ENCODE assay signal across 13 cellular contexts in the genomic region with DNA sequence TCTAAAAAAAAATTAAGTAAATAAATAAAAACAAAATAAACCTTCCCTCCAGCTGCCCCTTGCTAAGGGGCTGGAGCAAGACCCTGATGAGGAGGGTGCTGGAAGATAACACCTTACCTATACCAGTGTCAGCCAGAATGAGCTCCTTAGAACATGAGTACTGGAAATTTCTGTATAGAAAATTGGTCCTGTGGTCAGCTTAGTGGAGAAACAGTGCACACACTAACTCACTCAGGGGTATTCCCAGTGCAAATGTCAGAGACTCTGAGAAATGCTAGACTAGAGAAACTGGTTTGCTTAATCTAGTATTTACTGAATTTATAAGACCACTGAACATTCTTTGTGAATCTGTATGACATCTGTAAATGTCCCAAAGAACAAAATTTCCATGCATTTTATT.
DNase-seq lines count a peak whose midpoint lies in the region; ATAC-seq and TF ChIP-seq lines count a peak whose summit lies in the region.
"Had no signal": no experiment of that assay in that cellular context is flagged by ENCODE, and none has a peak within 500 bp of the region (broad histone marks: within the 10 kb centered on the region; RNA-seq: fewer than 3 reads in every experiment).

No MANE protein-coding gene starts in this region.

- H2AFZ ChIP-seq in mesenchymal stem cell (ENCODE audit: low read depth, low read length) = no peak overlapping the region

- no peak overlapping the region for H2AK5ac ChIP-seq in mesenchymal stem cell (ENCODE audit: low read length, severe bottlenecking)

- H2BK120ac ChIP-seq in mesenchymal stem cell (ENCODE audit: low read depth, low read length) = no peak overlapping the region

- H3K4me3 ChIP-seq in mesenchymal stem cell (ENCODE audit: insufficient read depth in 1 of 2, low read depth in 1 of 2, low read length in 2 of 2) (no peak overlapping the region), brain microvascular endothelial cell (ENCODE audit: low read depth, low read length) (no peak overlapping the region)
- H3K4me3 ChIP-seq: psoas muscle, thyroid gland had no signal

- H3K14ac ChIP-seq in mesenchymal stem cell (ENCODE audit: low read length in 2 of 2) = no peak overlapping the region

- H3K9ac ChIP-seq in mesenchymal stem cell (ENCODE audit: low read length) = no peak overlapping the region

- no peak for DNase-seq in mesenchymal stem cell
- no peak for DNase-seq in NCI-H2081 treated with DMSO at 0.1 percent for 48 hours (lab: John Stamatoyannopoulos, UW)
- DNase-seq in substantia nigra (lab: John Stamatoyannopoulos, UW) = no peak
- DNase-seq in DMS79 (lab: John Stamatoyannopoulos, UW) = no peak
- DNase-seq in brain microvascular endothelial cell = no peak
- DNase-seq: aorta, NCI-H2029, psoas muscle, T-helper 9 cell, thyroid gland had no signal

- ATAC-seq in GM21723 (IDR thresholded peaks at IDR 0.05; ENCODE audit: unreplicated experiment) (peak; percentile 64), HG03108 (IDR thresholded peaks at IDR 0.05; ENCODE audit: unreplicated experiment) (peak; percentile 50)
- ATAC-seq: psoas muscle had no signal

- no peak overlapping the region for H2BK15ac ChIP-seq in mesenchymal stem cell (ENCODE audit: low read depth, poor library complexity, severe bottlenecking)

- no peak overlapping the region for H3K4me2 ChIP-seq in mesenchymal stem cell (ENCODE audit: low read length, poor library complexity, severe bottlenecking)

- H4K91ac ChIP-seq in mesenchymal stem cell (ENCODE audit: low read length) = no peak overlapping the region

- peak overlapping the region; percentile 4 for H2BK5ac ChIP-seq in mesenchymal stem cell (ENCODE audit: low read depth, low read length, poor library complexity, severe bottlenecking)

- peak overlapping the region; percentile 83 for H3K27ac ChIP-seq in mesenchymal stem cell (ENCODE audit: low read length, poor library complexity, severe bottlenecking)
- no peak overlapping the region for H3K27ac ChIP-seq in substantia nigra (ENCODE audit: low read depth, low read length, poor library complexity, severe bottlenecking)
- no peak overlapping the region for H3K27ac ChIP-seq in brain microvascular endothelial cell
- H3K27ac ChIP-seq: psoas muscle, thyroid gland had no signal

- H2BK12ac ChIP-seq in mesenchymal stem cell (ENCODE audit: low read length in 2 of 2) = no peak overlapping the region

- TF ChIP-seq POLR2A in GM19099 (IDR thresholded peaks at IDR 0.05; ENCODE audit: extremely low read depth, insufficient read length, low read depth) = peak; percentile 53

- H3K36me3 ChIP-seq in mesenchymal stem cell (ENCODE audit: control insufficient read depth in 1 of 2, insufficient read depth in 2 of 2, low read depth in 1 of 2, low read length in 2 of 2) (no peaks in the 10 kb centered on the region), brain microvascular endothelial cell (replicated peaks) (no peaks in the 10 kb centered on the region)
- H3K36me3 ChIP-seq: thyroid gland had no signal

- peaks cover 6% of the 10 kb centered on the region for H3K4me1 ChIP-seq in mesenchymal stem cell (ENCODE audit: control insufficient read depth, insufficient read depth, low read depth, low read length)

- H3K27me3 ChIP-seq in mesenchymal stem cell (ENCODE audit: control insufficient read depth in 1 of 2, insufficient read depth in 1 of 2, low read length in 2 of 2) (no peaks in the 10 kb centered on the region), brain microvascular endothelial cell (replicated peaks) (no peaks in the 10 kb centered on the region)
- H3K27me3 ChIP-seq: thyroid gland had no signal

- no peak overlapping the region for H3K4ac ChIP-seq in mesenchymal stem cell (ENCODE audit: low read depth in 1 of 2, low read length in 2 of 2)

- H4K8ac ChIP-seq in mesenchymal stem cell (ENCODE audit: low read length) = no peak overlapping the region

- in situ Hi-C loops in brain microvascular endothelial cell (cut with HindIII; ENCODE audit: low pct_ligation_motif_present, low sequenced_read_pairs) = no loop called here

- TF ChIP-seq CTCF in brain microvascular endothelial cell (IDR thresholded peaks at IDR 0.05; ENCODE audit: low read depth, low read length, missing control alignments) = no peak

- no peak overlapping the region for H3K18ac ChIP-seq in mesenchymal stem cell (ENCODE audit: low read depth in 1 of 2, low read length in 2 of 2)

- H3K79me1 ChIP-seq in mesenchymal stem cell (replicated peaks; ENCODE audit: low read length, poor library complexity, severe bottlenecking) = no peaks in the 10 kb centered on the region

- H3K9me3 ChIP-seq in mesenchymal stem cell (ENCODE audit: control insufficient read depth, low read length) = no peaks in the 10 kb centered on the region
- H3K9me3 ChIP-seq: psoas muscle, thyroid gland had no signal

- no peak overlapping the region for H3K23ac ChIP-seq in mesenchymal stem cell (ENCODE audit: low read length in 2 of 2)
